In the genomic region with DNA sequence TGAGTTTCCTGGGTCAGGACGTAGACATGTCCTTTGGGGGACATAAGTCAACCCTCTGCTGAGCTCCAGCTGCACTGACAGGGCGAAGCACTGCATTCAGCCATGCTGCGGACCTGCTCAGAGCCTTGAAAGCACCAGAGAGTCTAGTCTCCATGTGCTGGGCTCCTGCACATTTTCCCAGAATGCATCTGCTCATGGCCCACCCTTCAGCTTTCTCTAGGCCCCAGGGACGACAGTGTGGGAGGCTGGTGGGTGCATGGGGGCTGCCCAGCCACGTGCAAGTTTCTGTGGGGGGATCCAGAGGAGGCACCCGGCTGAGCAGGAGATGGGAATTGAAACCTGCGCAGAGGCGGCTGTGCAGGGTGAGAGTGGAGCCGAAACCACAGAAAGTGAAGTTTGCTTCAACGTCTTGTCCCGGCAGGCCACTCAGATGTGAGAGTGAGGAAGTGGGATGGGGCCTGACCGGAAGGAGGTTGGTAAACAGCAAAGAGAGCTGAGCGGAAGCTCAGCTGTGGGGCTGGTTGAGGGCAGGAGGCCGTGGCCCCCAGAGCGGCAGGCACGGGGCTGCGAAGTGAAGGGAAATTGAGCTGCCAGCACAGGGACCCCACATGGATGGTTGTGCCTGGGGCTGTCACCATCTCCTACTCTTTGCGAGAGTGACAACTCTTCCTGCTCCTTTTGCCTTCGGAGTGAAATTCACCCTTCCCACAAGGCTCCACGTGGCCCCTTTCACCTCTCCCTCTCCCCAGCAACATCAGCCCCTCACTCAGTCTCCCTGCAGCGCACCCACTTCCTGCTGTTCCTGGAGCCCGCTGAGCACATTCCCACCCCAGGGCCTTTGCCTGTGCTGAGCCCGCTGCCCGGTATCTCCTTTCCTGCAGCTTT, we compare ENCODE assay signal across 9 cellular contexts.
DNase-seq lines count a peak whose midpoint lies in the region; ATAC-seq lines count a peak whose summit lies in the region.
"Had no signal": no experiment of that assay in that cellular context is flagged by ENCODE, and none has a peak within 500 bp of the region (broad histone marks: within the 10 kb centered on the region; RNA-seq: fewer than 3 reads in every experiment).

No MANE protein-coding gene starts in this region.

- intact Hi-C loops in dendritic cell treated with granulocyte-macrophage colony-stimulating factor and Interleukin-4, amounts not matched to agents 40 ng/mL and 50 ng/mL, for 4 days (cut with micrococcal nuclease) = no loop called here

- peaks cover 16% of the 10 kb centered on the region for H3K4me1 Mint-ChIP-seq in T-helper 1 cell treated with Interleukin-12 subunit alpha and Interleukin-12 subunit beta and Interleukin-4 antibody, amounts not matched to agents 30 μg/mL and 1 μg/mL, for 36 hours (ENCODE audit: low read depth)
- H3K4me1 Mint-ChIP-seq in dendritic cell treated with granulocyte-macrophage colony-stimulating factor and Interleukin-4, amounts not matched to agents 40 ng/mL and 50 ng/mL, for 4 days (ENCODE audit: low read depth) = peaks cover 47% of the 10 kb centered on the region
- H3K4me1 Mint-ChIP-seq: neural crest cell had no signal

- peak overlapping the region; percentile 52 for H3K4me3 Mint-ChIP-seq in T-helper 1 cell treated with Interleukin-12 subunit alpha and Interleukin-12 subunit beta and Interleukin-4 antibody, amounts not matched to agents 30 μg/mL and 1 μg/mL, for 36 hours
- peak overlapping the region; percentile 35 for H3K4me3 Mint-ChIP-seq in dendritic cell treated with granulocyte-macrophage colony-stimulating factor and Interleukin-4, amounts not matched to agents 40 ng/mL and 50 ng/mL, for 4 days
- H3K4me3 Mint-ChIP-seq: neural crest cell had no signal

- ATAC-seq in HG03066 (IDR thresholded peaks at IDR 0.05; ENCODE audit: low read depth, unreplicated experiment) = peak; percentile 78

- H3K27ac Mint-ChIP-seq in T-helper 1 cell treated with Interleukin-12 subunit alpha and Interleukin-12 subunit beta and Interleukin-4 antibody, amounts not matched to agents 30 μg/mL and 1 μg/mL, for 36 hours = peak overlapping the region; percentile 58
- peak overlapping the region; percentile 89 for H3K27ac Mint-ChIP-seq in dendritic cell treated with granulocyte-macrophage colony-stimulating factor and Interleukin-4, amounts not matched to agents 40 ng/mL and 50 ng/mL, for 4 days

- peaks cover 5% of the 10 kb centered on the region for H3K9me3 Mint-ChIP-seq in T-helper 1 cell treated with Interleukin-12 subunit alpha and Interleukin-12 subunit beta and Interleukin-4 antibody, amounts not matched to agents 30 μg/mL and 1 μg/mL, for 36 hours
- H3K9me3 Mint-ChIP-seq in dendritic cell treated with granulocyte-macrophage colony-stimulating factor and Interleukin-4, amounts not matched to agents 40 ng/mL and 50 ng/mL, for 4 days = peaks cover under 1% of the 10 kb centered on the region
- H3K9me3 Mint-ChIP-seq: neural crest cell had no signal

- DNase-seq in NCI-H1694 treated with DMSO at 0.1 percent for 48 hours (lab: John Stamatoyannopoulos, UW) (peak; percentile 16), NCI-H1694 (lab: John Stamatoyannopoulos, UW) (no peak), NCI-H1092 (lab: John Stamatoyannopoulos, UW) (no peak), NCI-H1105 treated with DMSO at 0.1 percent for 48 hours (lab: John Stamatoyannopoulos, UW) (no peak)
- peak; percentile 46 to 59 for DNase-seq in stimulated activated CD4-positive, alpha-beta T cell treated with anti-CD3 and anti-CD28 coated beads, Interleukin-2, amount 100 ng/mL, for 24 hours

- peaks cover 3% of the 10 kb centered on the region for H3K27me3 Mint-ChIP-seq in T-helper 1 cell treated with Interleukin-12 subunit alpha and Interleukin-12 subunit beta and Interleukin-4 antibody, amounts not matched to agents 30 μg/mL and 1 μg/mL, for 36 hours (ENCODE audit: low read depth)
- peaks cover 6% of the 10 kb centered on the region for H3K27me3 Mint-ChIP-seq in dendritic cell treated with granulocyte-macrophage colony-stimulating factor and Interleukin-4, amounts not matched to agents 40 ng/mL and 50 ng/mL, for 4 days

- H3K36me3 Mint-ChIP-seq in T-helper 1 cell treated with Interleukin-12 subunit alpha and Interleukin-12 subunit beta and Interleukin-4 antibody, amounts not matched to agents 30 μg/mL and 1 μg/mL, for 36 hours (ENCODE audit: low read depth) = peaks cover 4% of the 10 kb centered on the region
- H3K36me3 Mint-ChIP-seq in dendritic cell treated with granulocyte-macrophage colony-stimulating factor and Interleukin-4, amounts not matched to agents 40 ng/mL and 50 ng/mL, for 4 days (ENCODE audit: low read depth) = peaks cover 40% of the 10 kb centered on the region

Comparison
In these comparisons a context has a peak if more than half of its experiments do, and no peak if none do; other contexts are left out.
1. DNase-seq: peak in NCI-H1694 treated with DMSO at 0.1 percent for 48 hours (single experiment) and stimulated activated CD4-positive, alpha-beta T cell treated with anti-CD3 and anti-CD28 coated beads, Interleukin-2, amount 100 ng/mL, for 24 hours (2 of 2); none in NCI-H1694 (single experiment), NCI-H1092 (single experiment) and NCI-H1105 treated with DMSO at 0.1 percent for 48 hours (single experiment).